ENCODE assay signal across 34 cellular contexts in the genomic region with DNA sequence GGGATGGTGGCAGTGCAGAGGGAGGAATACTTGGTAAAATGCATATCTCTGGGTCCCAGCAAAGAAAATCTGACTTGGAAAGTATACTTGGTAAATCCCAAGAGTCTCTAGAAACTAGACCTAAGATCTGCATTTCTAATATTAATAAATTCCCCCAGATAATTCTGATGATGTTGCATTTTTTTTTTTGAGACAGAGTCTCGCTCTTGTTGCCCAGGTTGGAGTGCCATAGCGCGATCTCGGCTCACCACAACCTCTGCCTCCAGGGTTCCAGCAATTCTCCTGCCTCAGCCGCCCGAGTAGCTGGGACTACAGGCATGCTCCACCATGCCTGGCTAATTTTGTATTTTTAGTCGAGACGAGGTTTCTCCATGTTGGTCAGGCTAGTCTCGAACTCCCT.
"Had no signal": no experiment of that assay in that cellular context is flagged by ENCODE, and none has a peak within 500 bp of the region (broad histone marks: within the 10 kb centered on the region; RNA-seq: fewer than 3 reads in every experiment).

No MANE protein-coding gene starts in this region.

- H3K4me2 ChIP-seq: PC-9, SK-N-SH had no signal

- H3K4me3 ChIP-seq: cardiac muscle cell, PC-9, SJSA1 had no signal

- H3K27me3 Mint-ChIP-seq: activated CD4-positive, alpha-beta memory T cell treated with anti-CD3 and anti-CD28 coated beads, Interleukin-2, amount 10 ng/mL, durations not matched to agents 7 days and 5 days; activated CD8-positive, alpha-beta memory T cell treated with anti-CD3 and anti-CD28 coated beads, Interleukin-2, amount 10 ng/mL, durations not matched to agents 7 days and 5 days; activated naive CD4-positive, alpha-beta T cell treated with anti-CD3 and anti-CD28 coated beads, Interleukin-2, amount 10 ng/mL, durations not matched to agents 7 days and 5 days; activated naive CD8-positive, alpha-beta T cell; central memory CD8-positive, alpha-beta T cell had no signal

- H3K4me1 ChIP-seq: SJSA1 had no signal

- H3K36me3 ChIP-seq: brain microvascular endothelial cell, cardiac muscle cell, SJSA1 had no signal

- H3K9me3 ChIP-seq: SJSA1 had no signal

- H2AFZ ChIP-seq: PC-9 had no signal

- H3K36me3 Mint-ChIP-seq: activated CD8-positive, alpha-beta memory T cell treated with anti-CD3 and anti-CD28 coated beads, Interleukin-2, amount 10 ng/mL, durations not matched to agents 7 days and 5 days; activated naive CD8-positive, alpha-beta T cell had no signal

- H3K9ac ChIP-seq: SK-N-SH had no signal

- H3K27ac ChIP-seq: brain microvascular endothelial cell, cardiac muscle cell, PC-9, SJSA1 had no signal

- H3K4me1 Mint-ChIP-seq: activated CD8-positive, alpha-beta memory T cell treated with anti-CD3 and anti-CD28 coated beads, Interleukin-2, amount 10 ng/mL, durations not matched to agents 7 days and 5 days; activated naive CD8-positive, alpha-beta T cell treated with anti-CD3 and anti-CD28 coated beads, Interleukin-2, amount 50 U/mL, for 24 hours had no signal

- H3K9me3 Mint-ChIP-seq: activated CD4-positive, alpha-beta memory T cell treated with anti-CD3 and anti-CD28 coated beads, Interleukin-2, amount 10 ng/mL, durations not matched to agents 7 days and 5 days; activated naive CD4-positive, alpha-beta T cell treated with anti-CD3 and anti-CD28 coated beads, Interleukin-2, amount 10 ng/mL, durations not matched to agents 7 days and 5 days; activated naive CD8-positive, alpha-beta T cell treated with anti-CD3 and anti-CD28 coated beads, Interleukin-2, amount 50 U/mL, for 24 hours; central memory CD8-positive, alpha-beta T cell had no signal

- DNase-seq: activated CD4-positive, alpha-beta memory T cell treated with anti-CD3 and anti-CD28 coated beads, Interleukin-2, amount 10 ng/mL, durations not matched to agents 7 days and 5 days; activated CD4-positive, alpha-beta T cell treated with anti-CD3 and anti-CD28 coated beads for 1 hour; activated CD4-positive, alpha-beta T cell treated with anti-CD3 and anti-CD28 coated beads for 48 hours; activated CD4-positive, CD25-positive, alpha-beta regulatory T cell; activated CD8-positive, alpha-beta memory T cell treated with anti-CD3 and anti-CD28 coated beads for 24 hours; activated CD8-positive, alpha-beta memory T cell treated with anti-CD3 and anti-CD28 coated beads, Interleukin-2, amount 10 ng/mL, durations not matched to agents 7 days and 5 days; activated CD8-positive, alpha-beta memory T cell treated with anti-CD3 and anti-CD28 coated beads, Interleukin-2, amount 50 U/mL, for 48 hours; activated effector memory CD4-positive, alpha-beta T cell treated with Interleukin-2 at 50 U/mL for 16 hours; activated naive CD4-positive, alpha-beta T cell treated with anti-CD3 and anti-CD28 coated beads, Interleukin-2, amount 10 ng/mL, durations not matched to agents 7 days and 5 days; activated naive CD8-positive, alpha-beta T cell treated with anti-CD3 and anti-CD28 coated beads, Interleukin-2, amount 50 U/mL, for 24 hours; activated T-cell treated with anti-CD3 and anti-CD28 coated beads, Interleukin-2, amount 50 U/mL, for 48 hours; aorta; brain microvascular endothelial cell; NCI-H1092 treated with DMSO at 0.1 percent for 48 hours; NCI-H1417; NCI-H146; NCI-H187; NCI-H2029 treated with DMSO at 0.1 percent for 48 hours; NCI-H2107; NCI-H2171; NCI-H510A; NCI-H526; NCI-H748 treated with DMSO at 0.1 percent for 48 hours; NK-92 treated with Interleukin-12 subunit alpha and Interleukin-12 subunit beta, amount 100 ng/mL, for 24 hours; SHP77 treated with DMSO at 0.1 percent for 48 hours; SK-N-SH; T-helper 1 cell; T-helper 2 cell; T-helper 9 cell had no signal

- ATAC-seq: activated CD8-positive, alpha-beta memory T cell treated with anti-CD3 and anti-CD28 coated beads, Interleukin-2, amount 10 ng/mL, durations not matched to agents 7 days and 5 days; activated naive CD8-positive, alpha-beta T cell treated with anti-CD3 and anti-CD28 coated beads, Interleukin-2, amount 50 U/mL, for 24 hours had no signal

- H3K27ac Mint-ChIP-seq: activated CD4-positive, alpha-beta memory T cell treated with anti-CD3 and anti-CD28 coated beads, Interleukin-2, amount 10 ng/mL, durations not matched to agents 7 days and 5 days; activated CD8-positive, alpha-beta memory T cell treated with anti-CD3 and anti-CD28 coated beads, Interleukin-2, amount 10 ng/mL, durations not matched to agents 7 days and 5 days; activated naive CD4-positive, alpha-beta T cell treated with anti-CD3 and anti-CD28 coated beads, Interleukin-2, amount 10 ng/mL, durations not matched to agents 7 days and 5 days; activated naive CD8-positive, alpha-beta T cell; activated naive CD8-positive, alpha-beta T cell treated with anti-CD3 and anti-CD28 coated beads, Interleukin-2, amount 50 U/mL, for 24 hours had no signal

- H3K9me2 ChIP-seq: SK-N-SH had no signal

- H3K4me3 Mint-ChIP-seq: activated CD4-positive, alpha-beta memory T cell treated with anti-CD3 and anti-CD28 coated beads, Interleukin-2, amount 10 ng/mL, durations not matched to agents 7 days and 5 days; activated CD8-positive, alpha-beta memory T cell treated with anti-CD3 and anti-CD28 coated beads, Interleukin-2, amount 10 ng/mL, durations not matched to agents 7 days and 5 days; activated naive CD4-positive, alpha-beta T cell treated with anti-CD3 and anti-CD28 coated beads, Interleukin-2, amount 10 ng/mL, durations not matched to agents 7 days and 5 days; activated naive CD8-positive, alpha-beta T cell; activated naive CD8-positive, alpha-beta T cell treated with anti-CD3 and anti-CD28 coated beads, Interleukin-2, amount 50 U/mL, for 24 hours; central memory CD8-positive, alpha-beta T cell had no signal

- H3K27me3 ChIP-seq: brain microvascular endothelial cell, cardiac muscle cell, SJSA1 had no signal
